18 cellular contexts compared by ENCODE assay signal in the genomic region with DNA sequence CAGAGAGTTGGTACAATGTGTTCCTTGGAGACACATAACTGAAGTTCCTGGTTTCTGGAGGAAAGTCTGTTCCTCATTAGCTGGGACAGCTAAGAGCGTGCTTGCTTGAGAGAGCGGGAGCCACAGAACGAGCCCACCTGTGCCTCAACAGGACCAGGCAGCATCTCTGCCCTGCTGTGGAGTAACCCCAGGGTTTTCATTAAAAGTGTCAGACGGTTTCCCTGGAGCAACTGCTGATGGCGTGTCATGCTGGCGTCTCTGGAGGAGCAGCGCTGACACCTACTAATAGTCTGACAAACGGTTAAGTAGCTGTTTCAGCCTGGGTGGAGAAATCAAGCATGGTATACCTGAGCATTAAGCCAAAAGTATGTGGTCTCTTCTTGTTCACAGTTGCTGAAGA.
"Had no signal": no experiment of that assay in that cellular context is flagged by ENCODE, and none has a peak within 500 bp of the region (broad histone marks: within the 10 kb centered on the region; RNA-seq: fewer than 3 reads in every experiment).

No MANE protein-coding gene starts in this region.

- ATAC-seq: esophagus mucosa; gastrocnemius medialis; heart left ventricle; left cardiac atrium; left lung; sciatic nerve; stimulated activated memory B cell treated with anti-CD40 and anti-IgM and Interleukin-4, amounts not matched to agents 10 μg/mL and 1 μg/mL and 100 μg/mL, for 72 hours; stimulated activated naive CD8-positive, alpha-beta T cell treated with anti-CD3 and anti-CD28 coated beads, Interleukin-15, Interleukin-2, amounts not matched to agents 100 U/mL and 50 U/mL, for 24 hours had no signal

- H3K27me3 Mint-ChIP-seq: stimulated activated memory B cell treated with anti-CD40 and anti-IgM and Interleukin-4, amounts not matched to agents 10 μg/mL and 1 μg/mL and 100 μg/mL, for 72 hours; type B pancreatic cell had no signal

- DNase-seq: dorsolateral prefrontal cortex; effector CD4-positive, alpha-beta T cell; foreskin fibroblast; gastrocnemius medialis; heart left ventricle; left cardiac atrium; left lung; nephron progenitor cell; nucleus accumbens; stimulated activated CD4-positive, alpha-beta T cell treated with anti-CD3 and anti-CD28 coated beads, Interleukin-4, amount 100 ng/mL, for 4 hours; stimulated activated naive CD8-positive, alpha-beta T cell treated with anti-CD3 and anti-CD28 coated beads, Interleukin-15, Interleukin-2, amounts not matched to agents 100 U/mL and 50 U/mL, for 24 hours; substantia nigra; testis; tibial artery had no signal

- H3K9me3 Mint-ChIP-seq: stimulated activated memory B cell treated with anti-CD40 and anti-IgM and Interleukin-4, amounts not matched to agents 10 μg/mL and 1 μg/mL and 100 μg/mL, for 72 hours; type B pancreatic cell had no signal

- H3K36me3 Mint-ChIP-seq: type B pancreatic cell had no signal

- H3K27ac Mint-ChIP-seq: nephron progenitor cell; stimulated activated memory B cell treated with anti-CD40 and anti-IgM and Interleukin-4, amounts not matched to agents 10 μg/mL and 1 μg/mL and 100 μg/mL, for 72 hours; type B pancreatic cell had no signal

- H3K4me3 Mint-ChIP-seq: nephron progenitor cell; stimulated activated memory B cell treated with anti-CD40 and anti-IgM and Interleukin-4, amounts not matched to agents 10 μg/mL and 1 μg/mL and 100 μg/mL, for 72 hours; type B pancreatic cell had no signal
